9 cellular contexts compared by ENCODE assay signal in the genomic region with DNA sequence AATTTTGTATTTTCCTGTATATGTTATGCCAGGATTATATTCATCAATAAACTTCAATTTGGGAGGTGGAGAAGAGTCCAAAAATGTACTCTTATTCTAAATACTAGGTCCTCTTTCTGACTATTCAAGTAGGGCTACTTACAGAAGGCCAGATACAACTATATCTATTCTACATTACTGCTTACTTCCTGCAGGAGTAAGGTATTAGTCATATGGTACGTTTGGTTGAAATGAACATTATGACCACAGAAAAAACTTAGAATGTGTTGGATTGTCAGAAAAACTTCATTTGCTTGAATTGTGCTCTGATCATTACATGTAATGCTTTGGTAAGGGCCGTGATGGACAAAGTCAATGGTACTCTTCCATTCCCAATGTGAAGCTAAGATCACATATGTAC. TPM values are rescaled to one million over a fixed set of nuclear protein-coding genes. Genes with fewer than 3 reads are reported as not detected.
DNase-seq lines count a peak whose midpoint lies in the region; ATAC-seq and TF ChIP-seq lines count a peak whose summit lies in the region.
"Had no signal": no experiment of that assay in that cellular context is flagged by ENCODE, and none has a peak within 500 bp of the region (broad histone marks: within the 10 kb centered on the region; RNA-seq: fewer than 3 reads in every experiment).

No MANE protein-coding gene starts in this region.

- no peak overlapping the region for H3K27ac ChIP-seq in testis

- H3K4me3 ChIP-seq in testis = no peak overlapping the region
- H3K4me3 ChIP-seq: GM23338 had no signal

- H3K9me3 ChIP-seq in testis = no peaks in the 10 kb centered on the region

- ATAC-seq in GM18868 (IDR thresholded peaks at IDR 0.05; ENCODE audit: unreplicated experiment) = peak; percentile 46
- peak; percentile 37 for ATAC-seq in HG02642 (IDR thresholded peaks at IDR 0.05; ENCODE audit: poor library complexity, unreplicated experiment)
- ATAC-seq: GM23338 had no signal

- no peaks in the 10 kb centered on the region for H3K36me3 ChIP-seq in testis (ENCODE audit: low read depth, missing control alignments)

- H3K27me3 ChIP-seq in testis = no peaks in the 10 kb centered on the region

- H3K4me1 ChIP-seq in testis = no peaks in the 10 kb centered on the region

- 79 to 80% methylated on average over 2 of the region's 2 CpGs for WGBS in testis, 2 donors

- intact Hi-C loops in testis (cut with DNase I; ENCODE audit: low total_unique reads) = no loop called here

- TF ChIP-seq CTCF in testis (IDR thresholded peaks at IDR 0.05) = no peak

- no peak for TF ChIP-seq POLR2A in testis (IDR thresholded peaks at IDR 0.05)

- peak; percentile 35 for DNase-seq in RKO (ENCODE audit: low spot score)
- peak; percentile 25 for DNase-seq in kidney tubule cell (ENCODE audit: low spot score)
- DNase-seq in effector CD4-positive, alpha-beta T cell = no peak
- no peak for DNase-seq in testis
- DNase-seq in GF-D8 (lab: John Stamatoyannopoulos, UW) = no peak
- DNase-seq: Kasumi-1 had no signal

RNA-seq across cellular contexts. Expression of a gene that starts 35.0 kb away (rescaled TPM):
- 10 to 100 TPM; 23.0 to 36.4 TPM for total RNA-seq in testis
- 59.4 TPM for polyA plus RNA-seq in testis (ENCODE audit: insufficient read depth, low read depth, low replicate concordance)

Comparison
In these comparisons a context has a peak if more than half of its experiments do, and no peak if none do; other contexts are left out.
1. DNase-seq: peak in RKO (single experiment) and kidney tubule cell (single experiment); none in effector CD4-positive, alpha-beta T cell (single experiment), testis (single experiment) and GF-D8 (single experiment).